In the genomic region with DNA sequence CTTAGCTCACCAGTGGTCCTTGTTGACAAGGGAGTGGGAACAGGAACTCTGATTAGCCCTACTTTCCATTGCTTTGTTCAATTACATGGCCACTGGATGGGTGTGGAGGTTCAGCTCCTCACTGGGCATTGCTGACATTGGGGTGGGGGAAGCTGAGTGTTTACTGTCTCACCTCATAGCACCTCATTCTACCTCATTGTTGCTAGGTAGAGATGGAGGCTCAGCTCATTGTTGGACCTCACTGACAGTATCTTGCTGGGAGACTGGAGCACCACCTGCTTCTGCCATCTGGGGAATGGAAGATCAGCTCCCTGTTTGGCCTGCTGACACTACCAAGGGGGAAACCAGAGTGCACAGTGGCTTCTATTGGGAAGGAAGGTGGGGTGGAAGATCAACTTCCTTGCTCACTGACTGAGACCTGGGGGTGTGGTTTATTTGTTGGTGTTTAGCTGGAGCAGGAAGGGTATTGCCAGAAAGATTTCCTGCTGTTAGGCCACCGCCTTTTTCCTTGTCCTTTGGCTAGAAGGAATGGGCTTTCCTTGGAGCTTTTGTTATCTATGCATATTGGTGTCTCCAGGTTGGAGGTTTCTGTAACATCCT, we compare ENCODE assay signal across 19 cellular contexts. TPM values are rescaled to one million over a fixed set of nuclear protein-coding genes. Genes with fewer than 3 reads are reported as not detected.
DNase-seq lines count a peak whose midpoint lies in the region; ATAC-seq, FAIRE-seq and TF ChIP-seq lines count a peak whose summit lies in the region.
"Had no signal": no experiment of that assay in that cellular context is flagged by ENCODE, and none has a peak within 500 bp of the region (broad histone marks: within the 10 kb centered on the region; RNA-seq: fewer than 3 reads in every experiment).

No MANE protein-coding gene starts in this region.

- no peaks in the 10 kb centered on the region for H3K79me2 ChIP-seq in endothelial cell of umbilical vein (ENCODE audit: control insufficient read depth, insufficient read depth, low read length)

- dilution Hi-C loops in endothelial cell of umbilical vein (cut with MboI; ENCODE audit: extremely low pct_ligation_motif_present, low sequenced_read_pairs), result no loop called here

- no peaks in the 10 kb centered on the region for H3K9me1 ChIP-seq in endothelial cell of umbilical vein (replicated peaks; ENCODE audit: control insufficient read depth, extremely low read depth, insufficient read depth, low read length)

- peak; percentile 45 for ATAC-seq in Right ventricle myocardium superior (ENCODE audit: poor library complexity)
- ATAC-seq: Panc1 had no signal

- DNase-seq in Right ventricle myocardium superior (no peak), cardiac septum (ENCODE audit: low spot score) (no peak), SK-N-MC (ENCODE audit: low read depth, low spot score) (no peak), endothelial cell of umbilical vein (ENCODE audit: low read depth, low spot score) (peak; percentile 6), RKO (ENCODE audit: low spot score) (no peak), cortex of kidney (lab: John Stamatoyannopoulos, UW) (no peak), WERI-Rb-1 (no peak)
- DNase-seq: NCI-H1417 treated with DMSO at 0.1 percent for 48 hours, NCI-H2029 treated with DMSO at 0.1 percent for 48 hours, NCI-H510A treated with DMSO at 0.1 percent for 48 hours, SIG-M5 had no signal

- no peak overlapping the region for H3K4me3 ChIP-seq in SK-N-MC
- no peak overlapping the region for H3K4me3 ChIP-seq in endothelial cell of umbilical vein (replicated peaks in 1 of 3; ENCODE audit: insufficient read depth in 1 of 3, low read depth in 1 of 3, low read length in 3 of 3)
- no peak overlapping the region for H3K4me3 ChIP-seq in mucosa of rectum (ENCODE audit: low read length in 2 of 2)
- no peak overlapping the region for H3K4me3 ChIP-seq in WERI-Rb-1 (ENCODE audit: low read depth, low read length)

- H3K4me2 ChIP-seq in endothelial cell of umbilical vein (ENCODE audit: insufficient read depth, low read length), result no peak overlapping the region

- H3K9me3 ChIP-seq in SK-N-MC (ENCODE audit: low read depth, low read length) (no peaks in the 10 kb centered on the region), endothelial cell of umbilical vein (replicated peaks; ENCODE audit: control insufficient read depth, insufficient read depth, low read length) (no peaks in the 10 kb centered on the region), mucosa of rectum (ENCODE audit: control insufficient read depth in 2 of 2, low read length in 2 of 2) (no peaks in the 10 kb centered on the region), WERI-Rb-1 (ENCODE audit: severe bottlenecking) (no peaks in the 10 kb centered on the region)

- POLR2A ChIA-PET in endothelial cell of umbilical vein (lab: Charles Lee), result no interaction called here

- peaks cover 3% of the 10 kb centered on the region for H3K4me1 ChIP-seq in endothelial cell of umbilical vein (ENCODE audit: control insufficient read depth, extremely low read depth, insufficient read depth, low read length)
- peaks cover 7 to 15% of the 10 kb centered on the region in 2 donors for H3K4me1 ChIP-seq in mucosa of rectum (ENCODE audit: control insufficient read depth in 2 of 2, insufficient read depth in 2 of 2, low read length in 2 of 2)

- TF ChIP-seq POLR2A in endothelial cell of umbilical vein (IDR thresholded peaks at IDR 0.05; ENCODE audit: low read depth, low read length), result no peak

- no peak for TF ChIP-seq CTCF in endothelial cell of umbilical vein (IDR thresholded peaks at IDR 0.05; ENCODE audit: extremely low read depth in 1 of 2, insufficient read depth in 1 of 2, low read depth in 1 of 2, low read length in 2 of 2)
- TF ChIP-seq CTCF in WERI-Rb-1 (IDR thresholded peaks at IDR 0.05; ENCODE audit: low read depth, low read length), result no peak

- intact Hi-C loops in Right ventricle myocardium superior (cut with DNase I), result no loop called here
- intact Hi-C loops in cardiac septum (cut with DNase I), result no loop called here
- intact Hi-C loops in endothelial cell of umbilical vein (cut with micrococcal nuclease), result no loop called here

- no peaks in the 10 kb centered on the region for H4K20me1 ChIP-seq in endothelial cell of umbilical vein (replicated peaks; ENCODE audit: control insufficient read depth, extremely low read depth, insufficient read depth, low read length)

- FAIRE-seq in endothelial cell of umbilical vein (lab: Jason Lieb, UNC), result no peak
- FAIRE-seq: H54 had no signal

- H3K27me3 ChIP-seq in endothelial cell of umbilical vein (ENCODE audit: control insufficient read depth in 2 of 2, insufficient read depth in 2 of 2, low read length in 2 of 2) (no peaks in the 10 kb centered on the region), mucosa of rectum (ENCODE audit: control insufficient read depth in 2 of 2, insufficient read depth in 2 of 2, low read length in 2 of 2) (no peaks in the 10 kb centered on the region), WERI-Rb-1 (ENCODE audit: insufficient read depth, low read depth, severe bottlenecking) (peaks cover 67% of the 10 kb centered on the region)

- H3K9ac ChIP-seq in SK-N-MC (ENCODE audit: insufficient read length), result no peak overlapping the region
- H3K9ac ChIP-seq in endothelial cell of umbilical vein (replicated peaks; ENCODE audit: extremely low read depth, insufficient read depth, low read length), result no peak overlapping the region
- H3K9ac ChIP-seq in mucosa of rectum (ENCODE audit: low read depth in 1 of 2, low read length in 2 of 2), result peak overlapping the region in 1 of 2 donors; percentile 36

- H3K36me3 ChIP-seq in SK-N-MC (ENCODE audit: insufficient read depth, low read length) (peaks cover 63% of the 10 kb centered on the region), endothelial cell of umbilical vein (ENCODE audit: control insufficient read depth in 2 of 2, extremely low read depth in 1 of 2, insufficient read depth in 2 of 2, low read length in 2 of 2) (no peaks in the 10 kb centered on the region), mucosa of rectum (ENCODE audit: control insufficient read depth in 2 of 2, insufficient read depth in 2 of 2, low read length in 2 of 2) (no peaks in the 10 kb centered on the region), WERI-Rb-1 (no peaks in the 10 kb centered on the region)

- CTCF ChIA-PET in endothelial cell of umbilical vein (lab: Charles Lee), result no interaction called here

- H3K27ac ChIP-seq in SK-N-MC (peak overlapping the region; percentile 99), endothelial cell of umbilical vein (ENCODE audit: insufficient read depth, low read depth, low read length) (no peak overlapping the region), mucosa of rectum (ENCODE audit: low read depth in 2 of 2, low read length in 2 of 2) (peak overlapping the region; percentile 69 to 74), WERI-Rb-1 (no peak overlapping the region)

- BruUV-seq in endothelial cell of umbilical vein (replicated peaks; lab: Mats Ljungman, UMichigan), result no TSS peak

- H2AFZ ChIP-seq in endothelial cell of umbilical vein (ENCODE audit: low read depth, low read length), result no peak overlapping the region

TF ChIP-seq in endothelial cell of umbilical vein, 7 proteins besides CTCF, POLR2A, EP300 and RAD21:
- TF ChIP-seq EZH2 (IDR thresholded peaks at IDR 0.05; ENCODE audit: borderline replicate concordance, low read depth, low read length, severe bottlenecking), result no peak
- TF ChIP-seq, protein P1, sequence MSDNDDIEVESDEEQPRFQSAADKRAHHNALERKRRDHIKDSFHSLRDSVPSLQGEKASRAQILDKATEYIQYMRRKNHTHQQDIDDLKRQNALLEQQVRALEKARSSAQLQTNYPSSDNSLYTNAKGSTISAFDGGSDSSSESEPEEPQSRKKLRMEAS (IDR thresholded peaks at IDR 0.05; ENCODE audit: insufficient read depth, insufficient read length), result no peak
- TF ChIP-seq FOS (IDR thresholded peaks at IDR 0.05; ENCODE audit: borderline replicate concordance, insufficient read depth, low read length), result no peak

RNA-seq across cellular contexts. Expression of a gene that starts 1.3 kb away (rescaled TPM):
- not detected for total RNA-seq in Right ventricle myocardium superior
- not detected for total RNA-seq in cardiac septum
- total RNA-seq in endothelial cell of umbilical vein, result not detected in 2 replicates
- not detected in 2 replicates for polyA plus RNA-seq in endothelial cell of umbilical vein
- not detected in 2 replicates for polyA plus RNA-seq in endothelial cell of umbilical vein (2011; cell fraction: cytosol; rRNA removed)
- not detected in 2 replicates for polyA plus RNA-seq in endothelial cell of umbilical vein (2011; cell fraction: nucleus; rRNA removed)
- not detected in 2 replicates for polyA plus RNA-seq in endothelial cell of umbilical vein (2012)
- polyA minus RNA-seq in endothelial cell of umbilical vein, result not detected in 2 replicates
- not detected for polyA minus RNA-seq in endothelial cell of umbilical vein (2011; cell fraction: cytosol; rRNA and poly(A)+ RNA removed)
- polyA minus RNA-seq in endothelial cell of umbilical vein (2011; cell fraction: nucleus; rRNA and poly(A)+ RNA removed), result not detected in 2 replicates
- total RNA-seq: A172, Daoy, HT-29, LHCN-M2 had no signal
- polyA plus RNA-seq: IgD-negative memory B cell had no signal

RNA-seq across cellular contexts. Expression of a gene that starts 17.6 kb away (rescaled TPM):
- total RNA-seq in Right ventricle myocardium superior (not detected), cardiac septum (not detected), endothelial cell of umbilical vein (not detected in 2 replicates)
- polyA plus RNA-seq in endothelial cell of umbilical vein, result not detected in 2 replicates
- polyA plus RNA-seq in endothelial cell of umbilical vein (2011; cell fraction: cytosol; rRNA removed), result not detected in 2 replicates
- not detected in 2 replicates for polyA plus RNA-seq in endothelial cell of umbilical vein (2011; cell fraction: nucleus; rRNA removed)
- not detected in 2 replicates for polyA plus RNA-seq in endothelial cell of umbilical vein (2012)
- not detected in 2 replicates for polyA minus RNA-seq in endothelial cell of umbilical vein
- not detected for polyA minus RNA-seq in endothelial cell of umbilical vein (2011; cell fraction: cytosol; rRNA and poly(A)+ RNA removed)
- not detected in 2 replicates for polyA minus RNA-seq in endothelial cell of umbilical vein (2011; cell fraction: nucleus; rRNA and poly(A)+ RNA removed)
- total RNA-seq: A172, Daoy, HT-29, LHCN-M2 had no signal
- polyA plus RNA-seq: IgD-negative memory B cell had no signal

RNA-seq across cellular contexts. Expression of a gene that starts 21.3 kb away (rescaled TPM):
- not detected for total RNA-seq in Right ventricle myocardium superior
- not detected for total RNA-seq in cardiac septum
- total RNA-seq in endothelial cell of umbilical vein, result not detected in 2 replicates
- not detected in 2 replicates for polyA plus RNA-seq in endothelial cell of umbilical vein
- polyA plus RNA-seq in endothelial cell of umbilical vein (2011; cell fraction: cytosol; rRNA removed), result not detected in 2 replicates
- polyA plus RNA-seq in endothelial cell of umbilical vein (2011; cell fraction: nucleus; rRNA removed), result not detected in 2 replicates
- not detected in 2 replicates for polyA plus RNA-seq in endothelial cell of umbilical vein (2012)
- not detected in 2 replicates for polyA minus RNA-seq in endothelial cell of umbilical vein
- polyA minus RNA-seq in endothelial cell of umbilical vein (2011; cell fraction: cytosol; rRNA and poly(A)+ RNA removed), result not detected
- not detected in 2 replicates for polyA minus RNA-seq in endothelial cell of umbilical vein (2011; cell fraction: nucleus; rRNA and poly(A)+ RNA removed)
- total RNA-seq: A172, Daoy, HT-29 had no signal
- polyA plus RNA-seq: IgD-negative memory B cell had no signal

Comparison
In these comparisons a context has a peak if more than half of its experiments do, and no peak if none do; other contexts are left out.
1. H3K27ac ChIP-seq: peak in SK-N-MC (single experiment) and mucosa of rectum (2 of 2); none in endothelial cell of umbilical vein (single experiment) and WERI-Rb-1 (single experiment).